In genomic region chr12:118061876-118062791, GRCh38 we compare ENCODE assay signal across 8 cellular contexts. TPM values are rescaled to one million over a fixed set of nuclear protein-coding genes. Genes with fewer than 3 reads are reported as not detected.
DNase-seq lines count a peak whose midpoint lies in the region; ATAC-seq, FAIRE-seq and TF ChIP-seq lines count a peak whose summit lies in the region.

No MANE protein-coding gene starts in this region.

- no peaks in the 10 kb centered on the region for H3K27me3 Mint-ChIP-seq in chondrocyte (ENCODE audit: low read depth)

- H3F3A ChIP-seq in GM23248 (ENCODE audit: insufficient read depth) (peaks cover 42% of the 10 kb centered on the region), smooth muscle cell (ENCODE audit: low read depth) (peaks cover 12% of the 10 kb centered on the region)

- 2 to 5% methylated on average over 30 to 41 of the region's 41 CpGs for WGBS in GM23248 (ENCODE audit: low coverage in 1 of 2, low lambda C conversion rate in 2 of 2, missing lambda C conversion rate in 2 of 2), 2 experiments
- under 1% methylated on average over 37 of the region's 41 CpGs for WGBS in smooth muscle cell (ENCODE audit: low lambda C conversion rate)

- in situ Hi-C loops in GM23248 (cut with MboI), result no loop called here

- H3K4me1 ChIP-seq in GM23248 (ENCODE audit: insufficient read depth) (peaks cover 25% of the 10 kb centered on the region), kidney (ENCODE audit: control insufficient read depth in 1 of 2, insufficient read depth in 1 of 2, low read depth in 1 of 2, low read length in 2 of 2) (peaks cover 7 to 11% of the 10 kb centered on the region in 2 donors), smooth muscle cell (ENCODE audit: low read depth) (peaks cover 29% of the 10 kb centered on the region)

- peak overlapping the region; percentile 86 for H3K4me2 ChIP-seq in GM23248 (ENCODE audit: unreplicated experiment)
- H3K4me2 ChIP-seq in smooth muscle cell, result peak overlapping the region; percentile 98

- ATAC-seq in HG03045 (IDR thresholded peaks at IDR 0.05; ENCODE audit: unreplicated experiment) (no peak), GM18909 (IDR thresholded peaks at IDR 0.05; ENCODE audit: poor library complexity, unreplicated experiment) (no peak)

- no peak for FAIRE-seq in kidney (lab: Jason Lieb, UNC)

- H3K27me3 ChIP-seq in GM23248 (replicated peaks; ENCODE audit: insufficient read depth) (no peaks in the 10 kb centered on the region), smooth muscle cell (ENCODE audit: low read depth) (no peaks in the 10 kb centered on the region)

- H3K9me3 ChIP-seq in GM23248 (ENCODE audit: low read depth) (no peaks in the 10 kb centered on the region), kidney (ENCODE audit: control insufficient read depth in 1 of 2, low read length in 2 of 2) (no peaks in the 10 kb centered on the region), smooth muscle cell (replicated peaks; ENCODE audit: low read depth) (no peaks in the 10 kb centered on the region)

- TF ChIP-seq CTCF in chondrocyte (IDR thresholded peaks at IDR 0.05), result no peak
- no peak for TF ChIP-seq CTCF in kidney (IDR thresholded peaks at IDR 0.05; ENCODE audit: borderline replicate concordance, extremely low read depth, insufficient read depth)
- TF ChIP-seq CTCF in smooth muscle cell (IDR thresholded peaks at IDR 0.05; ENCODE audit: borderline replicate concordance, insufficient read depth, poor library complexity, severe bottlenecking), result no peak

- H3K27ac ChIP-seq in GM23248 (peak overlapping the region; percentile 92), kidney (ENCODE audit: low read depth in 2 of 2, low read length in 2 of 2) (peak overlapping the region; percentile 95 to 98), smooth muscle cell (ENCODE audit: low read depth) (peak overlapping the region; percentile 91)

- intact Hi-C loops in kidney (cut with DNase I), result no loop called here

- H3K4me3 ChIP-seq in GM23248 (peak overlapping the region; percentile 92), kidney (ENCODE audit: low read length in 2 of 2) (peak overlapping the region; percentile 87 to 89), smooth muscle cell (peak overlapping the region; percentile 91)

- peak overlapping the region; percentile 78 for H3K4me3 Mint-ChIP-seq in chondrocyte (ENCODE audit: unreplicated experiment)

- H3K36me3 ChIP-seq in GM23248 (ENCODE audit: low read depth), result no peaks in the 10 kb centered on the region; the same call in 1 of the 2 replicates
- no peaks in the 10 kb centered on the region for H3K36me3 ChIP-seq in kidney (ENCODE audit: control insufficient read depth in 1 of 2, insufficient read depth in 2 of 2, low read length in 2 of 2)
- H3K36me3 ChIP-seq in smooth muscle cell (ENCODE audit: low read depth), result no peaks in the 10 kb centered on the region

- peaks cover 45% of the 10 kb centered on the region for H3K4me1 Mint-ChIP-seq in chondrocyte (ENCODE audit: low read depth)

- H2AFZ ChIP-seq in GM23248, result peak overlapping the region; percentile 79
- peak overlapping the region; percentile 91 for H2AFZ ChIP-seq in smooth muscle cell (ENCODE audit: low read depth)

- H3K36me3 Mint-ChIP-seq in chondrocyte (ENCODE audit: low read depth), result no peaks in the 10 kb centered on the region

- H3K9ac ChIP-seq in GM23248, result peak overlapping the region; percentile 95
- peak overlapping the region; percentile 91 to 98 for H3K9ac ChIP-seq in kidney (ENCODE audit: low read length in 2 of 2)
- peak overlapping the region; percentile 90 for H3K9ac ChIP-seq in smooth muscle cell (ENCODE audit: low read depth)

- H3K79me2 ChIP-seq in GM23248 (ENCODE audit: insufficient read depth) (peaks cover 51% of the 10 kb centered on the region), smooth muscle cell (ENCODE audit: low read depth) (peaks cover 30% of the 10 kb centered on the region)

- H3K27ac Mint-ChIP-seq in chondrocyte (ENCODE audit: unreplicated experiment), result peak overlapping the region; percentile 91

- H4K20me1 ChIP-seq in GM23248 (ENCODE audit: insufficient read depth) (no peaks in the 10 kb centered on the region), smooth muscle cell (ENCODE audit: low read depth) (no peaks in the 10 kb centered on the region)

- no peaks in the 10 kb centered on the region for H3K9me3 Mint-ChIP-seq in chondrocyte (ENCODE audit: low read depth)

- no peaks in the 10 kb centered on the region for H3K9me2 ChIP-seq in GM23248 (ENCODE audit: insufficient read depth)

- DNase-seq in CD1c-positive myeloid dendritic cell (ENCODE audit: extremely low spot score), result peak; percentile 43
- DNase-seq in GM23248, result peak; percentile 75
- DNase-seq in RPMI7951 (ENCODE audit: low read depth), result peak; percentile 61
- DNase-seq in chondrocyte (ENCODE audit: low spot score), result peak; percentile 46
- DNase-seq in kidney, result peak; percentile 82
- DNase-seq in smooth muscle cell (lab: John Stamatoyannopoulos, UW; ENCODE audit: unreplicated experiment), result no peak

RNA-seq across cellular contexts. Expression of gene WSB2, which starts 1.2 kb away (rescaled TPM):
- total RNA-seq in GM23248 (2014; rRNA removed; shearing (Covaris generic)), result 134 and 162 TPM in 2 replicates
- polyA plus RNA-seq in GM23248 (2016; fragmentation: Nextera tagmentation; extraction: Ambion mirVana) (65.8 and 66.5 TPM in 2 replicates), kidney (ENCODE audit: insufficient read depth, low read depth, low replicate concordance) (48.8 TPM), smooth muscle cell (43.9 and 48.1 TPM in 2 replicates)
- 61.6 and 67.8 TPM in 2 replicates for total RNA-seq in RPMI7951 (2014; rRNA removed; shearing (Covaris generic))
- total RNA-seq in chondrocyte (86.7 to 129 TPM (median 124 TPM) in 3 replicates), kidney (72.5 TPM), smooth muscle cell (71.5 and 78.2 TPM in 2 replicates)

RNA-seq across cellular contexts. Expression of gene VSIG10, which starts 41.7 kb away (rescaled TPM):
- 11.6 and 40.1 TPM in 2 replicates for total RNA-seq in GM23248 (2014; rRNA removed; shearing (Covaris generic))
- polyA plus RNA-seq in GM23248 (2016; fragmentation: Nextera tagmentation; extraction: Ambion mirVana), result 8.5 and 11.5 TPM in 2 replicates
- 15.6 and 18.3 TPM in 2 replicates for total RNA-seq in RPMI7951 (2014; rRNA removed; shearing (Covaris generic))
- total RNA-seq in chondrocyte, result 9.3 to 13.6 TPM (median 9.5 TPM) in 3 replicates
- total RNA-seq in kidney, result 26.1 TPM
- 15.8 TPM for polyA plus RNA-seq in kidney (ENCODE audit: insufficient read depth, low read depth, low replicate concordance)
- 2.3 and 5.6 TPM in 2 replicates for total RNA-seq in smooth muscle cell
- 2.3 and 3.0 TPM in 2 replicates for polyA plus RNA-seq in smooth muscle cell

RNA-seq across cellular contexts. Expression of gene RFC5, which starts 45.6 kb away (rescaled TPM):
- 13.0 and 21.4 TPM in 2 replicates for total RNA-seq in GM23248 (2014; rRNA removed; shearing (Covaris generic))
- polyA plus RNA-seq in GM23248 (2016; fragmentation: Nextera tagmentation; extraction: Ambion mirVana) (15.2 and 17.8 TPM in 2 replicates), kidney (ENCODE audit: insufficient read depth, low read depth, low replicate concordance) (7.0 TPM), smooth muscle cell (16.4 and 17.4 TPM in 2 replicates)
- total RNA-seq in RPMI7951 (2014; rRNA removed; shearing (Covaris generic)), result 56.6 and 56.9 TPM in 2 replicates
- total RNA-seq in chondrocyte (5.5 to 12.5 TPM (median 6.3 TPM) in 3 replicates), kidney (13.0 TPM), smooth muscle cell (15.2 and 27.1 TPM in 2 replicates)
